In genomic region chr11:121293276-121293569, GRCh38 we compare ENCODE assay signal across 8 cellular contexts. TPM values are rescaled to one million over a fixed set of nuclear protein-coding genes. Genes with fewer than 3 reads are reported as not detected.
A peak's percentile ranks its signal among the peaks of the same experiment; 100 is the strongest.
DNase-seq lines count a peak whose midpoint lies in the region; ATAC-seq and TF ChIP-seq lines count a peak whose summit lies in the region.

No MANE protein-coding gene starts in this region.

- H3K4me3 Mint-ChIP-seq in chondrocyte (ENCODE audit: unreplicated experiment): peak overlapping the region; percentile 82

- H3K4me2 ChIP-seq in IMR-90 (ENCODE audit: low read depth, low read length): peak overlapping the region; percentile 77

- H2BK15ac ChIP-seq in IMR-90 (ENCODE audit: low read depth, low read length): no peak overlapping the region

- H3K4me1 ChIP-seq in IMR-90 (ENCODE audit: control insufficient read depth, insufficient read depth, low read length) (no peaks in the 10 kb centered on the region), mononuclear cell (ENCODE audit: insufficient read depth, low read length) (peaks cover 9% of the 10 kb centered on the region)

- ATAC-seq in IMR-90 (ENCODE audit: low read depth) (peak; percentile 6), GM21526 (IDR thresholded peaks at IDR 0.05; ENCODE audit: low FRiP score, unreplicated experiment) (no peak)

- no peak overlapping the region for H2BK20ac ChIP-seq in IMR-90 (ENCODE audit: low read depth, low read length)

- no peak overlapping the region for H3K18ac ChIP-seq in IMR-90 (ENCODE audit: low read depth, low read length)

- TF ChIP-seq POLR2A in IMR-90 (IDR thresholded peaks at IDR 0.05; ENCODE audit: low read depth, low read length): no peak

- TF ChIP-seq RAD21 in IMR-90 (IDR thresholded peaks at IDR 0.05; ENCODE audit: low read length): no peak

- peak overlapping the region; percentile 81 for H2AK9ac ChIP-seq in IMR-90 (replicated peaks; ENCODE audit: low read depth, low read length, poor library complexity)

- peak overlapping the region; percentile 79 for H3K9ac ChIP-seq in IMR-90 (ENCODE audit: low read depth, low read length)

- H3K23ac ChIP-seq in IMR-90 (ENCODE audit: low read depth, low read length): peak overlapping the region; percentile 96; the same call in 1 of the 2 replicates

- peak overlapping the region; percentile 76; the same call in 1 of the 2 replicates for H3K56ac ChIP-seq in IMR-90 (ENCODE audit: extremely low read depth, insufficient read depth, low read length)

- H3K4ac ChIP-seq in IMR-90 (ENCODE audit: low read depth, low read length): peak overlapping the region; percentile 70; the same call in 1 of the 2 replicates

- H3K27me3 Mint-ChIP-seq in chondrocyte (ENCODE audit: low read depth): no peaks in the 10 kb centered on the region

- TF ChIP-seq CTCF in AG04449 (IDR thresholded peaks at IDR 0.05; ENCODE audit: insufficient read depth, low read length, missing control alignments): no peak
- TF ChIP-seq CTCF in IMR-90 (conservative IDR thresholded peaks at IDR 0.05; ENCODE audit: low read depth, low read length): no peak
- no peak for TF ChIP-seq CTCF in chondrocyte (IDR thresholded peaks at IDR 0.05)

- peak overlapping the region; percentile 90; the same call in 1 of the 2 replicates for H3K14ac ChIP-seq in IMR-90 (replicated peaks; ENCODE audit: low read depth, low read length)

- H3K27ac ChIP-seq in IMR-90 (ENCODE audit: insufficient read depth, low read length): peak overlapping the region; percentile 66

- dilution Hi-C loops in IMR-90 (cut with HindIII; ENCODE audit: low sequenced_read_pairs, unreplicated experiment): no loop called here

- peak overlapping the region; percentile 96 for H2AFZ ChIP-seq in IMR-90 (replicated peaks; ENCODE audit: low read length, poor library complexity)

- H3K36me3 ChIP-seq in IMR-90 (ENCODE audit: control insufficient read depth, insufficient read depth, low read length): peaks cover 2% of the 10 kb centered on the region; the same call in 1 of the 2 replicates

- peak overlapping the region; percentile 61 to 77; a peak in 3 of 4 replicates for H4K8ac ChIP-seq in IMR-90 (ENCODE audit: low read depth in 2 of 2, low read length in 2 of 2)

- H2AK5ac ChIP-seq in IMR-90 (ENCODE audit: low read depth, low read length): no peak overlapping the region

- H2BK5ac ChIP-seq in IMR-90 (ENCODE audit: low read depth, low read length, poor library complexity, severe bottlenecking): no peak overlapping the region

- peaks cover 4 to 32% of the 10 kb centered on the region in 2 experiments for H3K79me1 ChIP-seq in IMR-90 (ENCODE audit: low read depth in 1 of 2, low read length in 2 of 2)

- no peaks in the 10 kb centered on the region for H3K9me1 ChIP-seq in IMR-90 (ENCODE audit: insufficient read depth, low read length)

- no peak overlapping the region for H2BK120ac ChIP-seq in IMR-90 (ENCODE audit: low read depth, low read length)

- WGBS in IMR-90 (ENCODE audit: extremely low coverage in 2 of 2, insufficient read length in 1 of 2), 2 experiments: no CpG with 5 or more reads among the region's 5 CpGs

- no peak overlapping the region; the same call in 1 of the 2 replicates for H4K5ac ChIP-seq in IMR-90 (ENCODE audit: low read depth, low read length)

- intact Hi-C loops in IMR-90 (cut with micrococcal nuclease): no loop called here

- H3K9me3 Mint-ChIP-seq in chondrocyte (ENCODE audit: low read depth): no peaks in the 10 kb centered on the region

- POLR2A ChIA-PET in AG04449 (lab: Yijun Ruan, JAX): interaction anchor here (0.6 kb wide), 1 partner anchor 174 kb away, joined by 3 read pairs; no protein-coding TSS in a partner anchor
- POLR2A ChIA-PET in IMR-90 (lab: Charles Lee; ENCODE audit: unreplicated experiment): no interaction called here

- no peak overlapping the region for H4K91ac ChIP-seq in IMR-90 (ENCODE audit: insufficient read depth, low read depth, low read length)

- CTCF ChIA-PET in AG04449 (lab: Yijun Ruan, JAX): interaction anchor here (1.1 to 1.2 kb wide), 2 partner anchors 15 to 1287 kb away, joined by 3 read pairs; no protein-coding TSS in a partner anchor
- CTCF ChIA-PET in IMR-90 (lab: Yijun Ruan, JAX): no interaction called here

- H3K27ac Mint-ChIP-seq in chondrocyte (ENCODE audit: unreplicated experiment): peak overlapping the region; percentile 93

- in situ Hi-C loops in IMR-90 (cut with MboI; ENCODE audit: low sequenced_read_pairs): no loop called here

- peaks cover 15% of the 10 kb centered on the region for H3K27me3 ChIP-seq in IMR-90 (ENCODE audit: control insufficient read depth, insufficient read depth, low read length)
- H3K27me3 ChIP-seq in mononuclear cell (ENCODE audit: insufficient read depth, low read length): no peaks in the 10 kb centered on the region

- BruUV-seq in IMR-90 (replicated peaks; lab: Mats Ljungman, UMichigan): no TSS peak

- H3K9me3 ChIP-seq in IMR-90 (ENCODE audit: control insufficient read depth, insufficient read depth, low read length): no peaks in the 10 kb centered on the region
- H3K9me3 ChIP-seq in mononuclear cell (ENCODE audit: low read depth, low read length): no peaks in the 10 kb centered on the region

- DNase-seq in AG04449 (ENCODE audit: low read depth, low spot score): no peak
- peak; percentile 31 for DNase-seq in IMR-90
- DNase-seq in chondrocyte (ENCODE audit: low spot score): no peak
- DNase-seq in GM19238 (ENCODE audit: insufficient read length, low spot score): no peak
- no peak for DNase-seq in GM03348 (ENCODE audit: low spot score)
- no peak for DNase-seq in GOT3 (lab: John Stamatoyannopoulos, UW)

- H3K4me3 ChIP-seq in AG04449 (ENCODE audit: low read depth, low read length) (peak overlapping the region; percentile 93), IMR-90 (ENCODE audit: insufficient read depth, low read depth, low read length) (peak overlapping the region; percentile 83), mononuclear cell (ENCODE audit: low read length) (peak overlapping the region; percentile 55)

- no peaks in the 10 kb centered on the region for H3K36me3 Mint-ChIP-seq in chondrocyte (ENCODE audit: low read depth)

- peaks cover 37% of the 10 kb centered on the region for H3K4me1 Mint-ChIP-seq in chondrocyte (ENCODE audit: low read depth)

- H4K20me1 ChIP-seq in IMR-90 (ENCODE audit: insufficient read depth, low read length): no peaks in the 10 kb centered on the region

TF ChIP-seq in IMR-90, 13 proteins besides CTCF, POLR2A, EP300 and RAD21:
- TF ChIP-seq RCOR1 (IDR thresholded peaks at IDR 0.05; ENCODE audit: insufficient replicate concordance, low read length): no peak
- TF ChIP-seq SMC3 (IDR thresholded peaks at IDR 0.05; ENCODE audit: low read depth, low read length): no peak
- no peak for TF ChIP-seq MXI1 (IDR thresholded peaks at IDR 0.05; ENCODE audit: borderline replicate concordance, low read depth, low read length)
- no peak for TF ChIP-seq ELK1 (IDR thresholded peaks at IDR 0.05; ENCODE audit: borderline replicate concordance, low read depth, low read length)
- TF ChIP-seq RFX5 (IDR thresholded peaks at IDR 0.05; ENCODE audit: low read depth, low read length): no peak
- no peak for TF ChIP-seq MAFK (IDR thresholded peaks at IDR 0.05; ENCODE audit: low read depth, low read length)
- no peak for TF ChIP-seq MAZ (IDR thresholded peaks at IDR 0.05; ENCODE audit: borderline replicate concordance, low read depth, low read length)
- no peak for TF ChIP-seq BHLHE40 (IDR thresholded peaks at IDR 0.05; ENCODE audit: low read depth, low read length)
- TF ChIP-seq CEBPB (IDR thresholded peaks at IDR 0.05; ENCODE audit: low read depth, low read length): no peak
- TF ChIP-seq CHD1 (IDR thresholded peaks at IDR 0.05; ENCODE audit: low read depth, low read length): no peak
- TF ChIP-seq USF2 (IDR thresholded peaks at IDR 0.05; ENCODE audit: low read depth, low read length): no peak
- no peak for TF ChIP-seq FOS (IDR thresholded peaks at IDR 0.05; ENCODE audit: low read depth, low read length)
- no peak for TF ChIP-seq NFE2L2 (IDR thresholded peaks at IDR 0.05; ENCODE audit: low read depth, low read length)

RNA-seq across cellular contexts. Expression of gene SC5D, which starts 0.7 kb away (rescaled TPM):
- 21.3 and 44.2 TPM in 2 replicates for total RNA-seq in IMR-90 (2012; rRNA removed)
- 17.8 and 21.7 TPM in 2 replicates for polyA plus RNA-seq in IMR-90 (2012; rRNA removed)
- polyA plus RNA-seq in IMR-90 (2012; cell fraction: cytosol; rRNA removed): 2.9 and 6.6 TPM in 2 replicates
- 2.6 and 10.8 TPM in 2 replicates for polyA plus RNA-seq in IMR-90 (2012; cell fraction: nucleus; rRNA removed; ENCODE audit: low replicate concordance)
- 38.9 to 53.4 TPM (median 47.6 TPM) in 3 replicates for total RNA-seq in chondrocyte
- total RNA-seq in mononuclear cell: 79.0 TPM
